12 cellular contexts compared by ENCODE assay signal in genomic region chr12:6183689-6184441, GRCh38. TPM values are rescaled to one million over a fixed set of nuclear protein-coding genes. Genes with fewer than 3 reads are reported as not detected.
A peak's percentile ranks its signal among the peaks of the same experiment; 100 is the strongest.
DNase-seq lines count a peak whose midpoint lies in the region; ATAC-seq and TF ChIP-seq lines count a peak whose summit lies in the region.
"Had no signal": no experiment of that assay in that cellular context is flagged by ENCODE, and none has a peak within 500 bp of the region (broad histone marks: within the 10 kb centered on the region; RNA-seq: fewer than 3 reads in every experiment).

No MANE protein-coding gene starts in this region.

- H3K4me1 ChIP-seq in effector memory CD4-positive, alpha-beta T cell (ENCODE audit: control insufficient read depth, insufficient read depth, low read length, poor library complexity, severe bottlenecking) = no peaks in the 10 kb centered on the region

- no peaks in the 10 kb centered on the region for H3K4me1 Mint-ChIP-seq in activated T-helper 2 cell treated with anti-CD3 and anti-CD28 coated beads, Interferon-gamma antibody, Interleukin-2, Interleukin-4, amounts not matched to agents 10 μg/mL and 5 μg/mL and 100 μg/mL, durations not matched to agents 14 hours and 24 hours and 36 hours (ENCODE audit: low read depth)
- H3K4me1 Mint-ChIP-seq: activated CD8-positive, alpha-beta memory T cell treated with anti-CD3 and anti-CD28 coated beads, Interleukin-2, amount 10 ng/mL, durations not matched to agents 7 days and 5 days had no signal

- CTCF ChIA-PET in RWPE1 (lab: Yijun Ruan, JAX) = interaction anchor here (0.6 kb wide), 1 partner anchor 100 kb away, joined by 4 read pairs; no protein-coding TSS in a partner anchor

- TF ChIP-seq CTCF in RWPE1 (conservative IDR thresholded peaks at IDR 0.05; ENCODE audit: low read depth) = no peak

- H3K4me3 ChIP-seq in effector memory CD4-positive, alpha-beta T cell (ENCODE audit: insufficient read depth, low read depth, low read length, poor library complexity, severe bottlenecking) = no peak overlapping the region

- peak; percentile 46 for DNase-seq in ELR (ENCODE audit: low read depth)
- no peak for DNase-seq in RWPE1 (ENCODE audit: low spot score)
- DNase-seq in fibroblast of the conjunctiva (ENCODE audit: low read depth) = peak; percentile 55
- peak; percentile 74 for DNase-seq in pons (ENCODE audit: low spot score)
- DNase-seq in activated T-helper 2 cell treated with anti-CD3 and anti-CD28 coated beads, Interferon-gamma antibody, Interleukin-2, Interleukin-4, amounts not matched to agents 10 μg/mL and 5 μg/mL and 100 μg/mL, durations not matched to agents 14 hours and 24 hours and 36 hours (ENCODE audit: low spot score) = no peak
- no peak for DNase-seq in NCI-H510A treated with DMSO at 0.1 percent for 48 hours (lab: John Stamatoyannopoulos, UW)
- no peak for DNase-seq in effector memory CD4-positive, alpha-beta T cell
- DNase-seq: activated CD8-positive, alpha-beta memory T cell treated with anti-CD3 and anti-CD28 coated beads, Interleukin-2, amount 10 ng/mL, durations not matched to agents 7 days and 5 days; CD4-positive, CD25-positive, alpha-beta regulatory T cell; stimulated activated naive CD8-positive, alpha-beta T cell treated with anti-CD3 and anti-CD28 coated beads, Interleukin-15, amount 100 ng/mL, for 72 hours had no signal

- H3K9me3 Mint-ChIP-seq in activated T-helper 2 cell treated with anti-CD3 and anti-CD28 coated beads, Interferon-gamma antibody, Interleukin-2, Interleukin-4, amounts not matched to agents 10 μg/mL and 5 μg/mL and 100 μg/mL, durations not matched to agents 14 hours and 24 hours and 36 hours = no peaks in the 10 kb centered on the region
- H3K9me3 Mint-ChIP-seq: CD4-positive, CD25-positive, alpha-beta regulatory T cell; stimulated activated naive CD8-positive, alpha-beta T cell treated with anti-CD3 and anti-CD28 coated beads, Interleukin-15, amount 100 ng/mL, for 72 hours had no signal

- peak overlapping the region; percentile 81 for H3K27ac ChIP-seq in RWPE1
- no peak overlapping the region for H3K27ac ChIP-seq in effector memory CD4-positive, alpha-beta T cell (ENCODE audit: insufficient read depth, low read length, poor library complexity, severe bottlenecking)

- intact Hi-C loops in activated T-helper 2 cell treated with anti-CD3 and anti-CD28 coated beads, Interferon-gamma antibody, Interleukin-2, Interleukin-4, amounts not matched to agents 10 μg/mL and 5 μg/mL and 100 μg/mL, durations not matched to agents 14 hours and 24 hours and 36 hours (cut with micrococcal nuclease) = no loop called here

- no peak overlapping the region for H3K27ac Mint-ChIP-seq in activated T-helper 2 cell treated with anti-CD3 and anti-CD28 coated beads, Interferon-gamma antibody, Interleukin-2, Interleukin-4, amounts not matched to agents 10 μg/mL and 5 μg/mL and 100 μg/mL, durations not matched to agents 14 hours and 24 hours and 36 hours
- H3K27ac Mint-ChIP-seq: activated CD8-positive, alpha-beta memory T cell treated with anti-CD3 and anti-CD28 coated beads, Interleukin-2, amount 10 ng/mL, durations not matched to agents 7 days and 5 days; stimulated activated naive CD8-positive, alpha-beta T cell treated with anti-CD3 and anti-CD28 coated beads, Interleukin-15, amount 100 ng/mL, for 72 hours had no signal

- H3K9me3 ChIP-seq in effector memory CD4-positive, alpha-beta T cell (ENCODE audit: control insufficient read depth, low read length) = no peaks in the 10 kb centered on the region

- ATAC-seq in HG02763 (IDR thresholded peaks at IDR 0.05; ENCODE audit: unreplicated experiment) = no peak
- ATAC-seq: activated CD8-positive, alpha-beta memory T cell treated with anti-CD3 and anti-CD28 coated beads, Interleukin-2, amount 10 ng/mL, durations not matched to agents 7 days and 5 days; stimulated activated naive CD8-positive, alpha-beta T cell treated with anti-CD3 and anti-CD28 coated beads, Interleukin-15, amount 100 ng/mL, for 72 hours had no signal

- POLR2A ChIA-PET in RWPE1 (lab: Yijun Ruan, JAX; ENCODE audit: low non-redundant PET) = no interaction called here

- H3K4me3 Mint-ChIP-seq in activated T-helper 2 cell treated with anti-CD3 and anti-CD28 coated beads, Interferon-gamma antibody, Interleukin-2, Interleukin-4, amounts not matched to agents 10 μg/mL and 5 μg/mL and 100 μg/mL, durations not matched to agents 14 hours and 24 hours and 36 hours (ENCODE audit: low read depth) = no peak overlapping the region
- H3K4me3 Mint-ChIP-seq: activated CD8-positive, alpha-beta memory T cell treated with anti-CD3 and anti-CD28 coated beads, Interleukin-2, amount 10 ng/mL, durations not matched to agents 7 days and 5 days; CD4-positive, CD25-positive, alpha-beta regulatory T cell; stimulated activated naive CD8-positive, alpha-beta T cell treated with anti-CD3 and anti-CD28 coated beads, Interleukin-15, amount 100 ng/mL, for 72 hours had no signal

- no peaks in the 10 kb centered on the region for H3K36me3 Mint-ChIP-seq in activated T-helper 2 cell treated with anti-CD3 and anti-CD28 coated beads, Interferon-gamma antibody, Interleukin-2, Interleukin-4, amounts not matched to agents 10 μg/mL and 5 μg/mL and 100 μg/mL, durations not matched to agents 14 hours and 24 hours and 36 hours (ENCODE audit: low read depth)
- H3K36me3 Mint-ChIP-seq: activated CD8-positive, alpha-beta memory T cell treated with anti-CD3 and anti-CD28 coated beads, Interleukin-2, amount 10 ng/mL, durations not matched to agents 7 days and 5 days; CD4-positive, CD25-positive, alpha-beta regulatory T cell had no signal

- peaks cover 6% of the 10 kb centered on the region for H3K27me3 Mint-ChIP-seq in activated T-helper 2 cell treated with anti-CD3 and anti-CD28 coated beads, Interferon-gamma antibody, Interleukin-2, Interleukin-4, amounts not matched to agents 10 μg/mL and 5 μg/mL and 100 μg/mL, durations not matched to agents 14 hours and 24 hours and 36 hours (ENCODE audit: low read depth)

- H3K36me3 ChIP-seq in effector memory CD4-positive, alpha-beta T cell (ENCODE audit: control insufficient read depth, insufficient read depth, low read length) = no peaks in the 10 kb centered on the region

- H3K27me3 ChIP-seq in effector memory CD4-positive, alpha-beta T cell (replicated peaks; ENCODE audit: control insufficient read depth, insufficient read depth, low read length, poor library complexity, severe bottlenecking) = no peaks in the 10 kb centered on the region

RNA-seq across cellular contexts. Expression of gene CD9, which starts 16.3 kb away (rescaled TPM):
- total RNA-seq in activated T-helper 2 cell treated with anti-CD3 and anti-CD28 coated beads, Interferon-gamma antibody, Interleukin-2, Interleukin-4, amounts not matched to agents 10 μg/mL and 5 μg/mL and 100 μg/mL, durations not matched to agents 14 hours and 24 hours and 36 hours = 24.8 and 26.4 TPM in 2 replicates

RNA-seq across cellular contexts. Expression of gene VWF, which starts 59.4 kb away (rescaled TPM):
- not detected in 2 replicates for total RNA-seq in activated T-helper 2 cell treated with anti-CD3 and anti-CD28 coated beads, Interferon-gamma antibody, Interleukin-2, Interleukin-4, amounts not matched to agents 10 μg/mL and 5 μg/mL and 100 μg/mL, durations not matched to agents 14 hours and 24 hours and 36 hours
- total RNA-seq: T-helper 1 cell treated with Interleukin-12 subunit alpha and Interleukin-12 subunit beta and Interleukin-4 antibody, amounts not matched to agents 30 ng/mL and 1 ng/mL, for 36 hours had no signal

Comparison
In these comparisons a context has a peak if more than half of its experiments do, and no peak if none do; other contexts are left out.
1. DNase-seq: peak in ELR (single experiment), fibroblast of the conjunctiva (single experiment) and pons (single experiment); none in RWPE1 (single experiment), activated T-helper 2 cell treated with anti-CD3 and anti-CD28 coated beads, Interferon-gamma antibody, Interleukin-2, Interleukin-4, amounts not matched to agents 10 μg/mL and 5 μg/mL and 100 μg/mL, durations not matched to agents 14 hours and 24 hours and 36 hours (single experiment), NCI-H510A treated with DMSO at 0.1 percent for 48 hours (single experiment) and effector memory CD4-positive, alpha-beta T cell (0 of 3).